Comparison of ENCODE assay signal across 15 cellular contexts in the genomic region with DNA sequence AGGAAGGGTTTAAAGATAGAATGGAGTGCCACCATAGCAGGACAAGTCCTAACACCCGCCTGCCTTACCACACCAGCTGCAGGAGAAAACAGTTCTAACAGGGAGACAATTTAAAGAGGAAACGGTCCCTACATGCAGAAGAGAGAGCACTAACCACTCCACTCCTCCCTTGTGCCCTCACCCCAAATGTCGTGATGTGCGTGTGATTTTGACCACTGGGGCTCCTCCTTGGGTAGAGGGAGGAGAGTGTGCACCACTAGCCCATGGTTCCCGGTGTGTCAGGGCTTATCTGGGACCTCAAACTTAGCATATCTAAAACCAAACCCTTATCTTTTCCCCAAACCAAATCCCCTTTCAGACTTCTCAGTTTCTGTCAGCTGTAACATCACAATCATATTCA.
DNase-seq lines count a peak whose midpoint lies in the region; ATAC-seq and TF ChIP-seq lines count a peak whose summit lies in the region.
"Had no signal": no experiment of that assay in that cellular context is flagged by ENCODE, and none has a peak within 500 bp of the region (broad histone marks: within the 10 kb centered on the region; RNA-seq: fewer than 3 reads in every experiment).

No MANE protein-coding gene starts in this region.

- no peak overlapping the region for H3K9ac ChIP-seq in endodermal cell (ENCODE audit: extremely low read depth, low read length, poor library complexity, severe bottlenecking)

- H3K9me3 Mint-ChIP-seq in endodermal cell, result no peaks in the 10 kb centered on the region
- H3K9me3 Mint-ChIP-seq: activated CD4-positive, alpha-beta T cell treated with anti-CD3 and anti-CD28 coated beads, Interleukin-2, amount 10 ng/mL, durations not matched to agents 7 days and 5 days had no signal

- peaks cover 9% of the 10 kb centered on the region for H3K9me3 ChIP-seq in endodermal cell (ENCODE audit: control insufficient read depth, low read length)
- H3K9me3 ChIP-seq: esophagus muscularis mucosa had no signal

- DNase-seq in GM06990 (ENCODE audit: extremely low read depth, insufficient read length) (peak; percentile 27), SW 1271 (lab: John Stamatoyannopoulos, UW) (no peak), endodermal cell (no peak)
- no peak for DNase-seq in activated CD4-positive, alpha-beta T cell treated with anti-CD3 and anti-CD28 coated beads, Interleukin-2, amount 50 U/mL, for 1 hour
- DNase-seq in NK-92 treated with Interleukin-12 subunit alpha and Interleukin-12 subunit beta, amount 100 ng/mL, for 24 hours (lab: John Stamatoyannopoulos, UW), result no peak
- DNase-seq: activated CD4-positive, alpha-beta T cell treated with anti-CD3 and anti-CD28 coated beads, Interleukin-2, amount 10 ng/mL, durations not matched to agents 7 days and 5 days; activated naive CD4-positive, alpha-beta T cell; DMS79; substantia nigra had no signal

- peaks cover 16% of the 10 kb centered on the region for H3K4me1 Mint-ChIP-seq in endodermal cell
- H3K4me1 Mint-ChIP-seq: activated CD4-positive, alpha-beta T cell treated with anti-CD3 and anti-CD28 coated beads, Interleukin-2, amount 10 ng/mL, durations not matched to agents 7 days and 5 days had no signal

- H3K36me3 Mint-ChIP-seq in endodermal cell (ENCODE audit: low read depth), result no peaks in the 10 kb centered on the region
- H3K36me3 Mint-ChIP-seq: mesothelial cell of epicardium had no signal

- peak; percentile 69 for ATAC-seq in GM19351 (IDR thresholded peaks at IDR 0.05; ENCODE audit: unreplicated experiment)
- ATAC-seq in HG02678 (IDR thresholded peaks at IDR 0.05; ENCODE audit: unreplicated experiment), result peak; percentile 73
- ATAC-seq in HG03457 (IDR thresholded peaks at IDR 0.05; ENCODE audit: unreplicated experiment), result peak; percentile 84

- H3K27ac ChIP-seq in endodermal cell (ENCODE audit: low read depth, low read length), result no peak overlapping the region
- H3K27ac ChIP-seq: esophagus muscularis mucosa, HL-60 had no signal

- H3K4me1 ChIP-seq in endodermal cell (ENCODE audit: control insufficient read depth, insufficient read depth, low read length), result peaks cover 5% of the 10 kb centered on the region
- H3K4me1 ChIP-seq: esophagus muscularis mucosa had no signal

- H3K27me3 Mint-ChIP-seq in endodermal cell (ENCODE audit: insufficient read depth), result peaks cover 50% of the 10 kb centered on the region
- H3K27me3 Mint-ChIP-seq: activated CD4-positive, alpha-beta T cell treated with anti-CD3 and anti-CD28 coated beads, Interleukin-2, amount 10 ng/mL, durations not matched to agents 7 days and 5 days had no signal

- TF ChIP-seq CTCF in GM06990 (IDR thresholded peaks at IDR 0.05; ENCODE audit: insufficient read depth, low read length, poor library complexity, severe bottlenecking) (no peak), endodermal cell (conservative IDR thresholded peaks at IDR 0.05) (no peak)

- 73 to 78% methylated on average over 2 to 5 of the region's 5 CpGs for WGBS in endodermal cell (ENCODE audit: insufficient coverage in 1 of 2, insufficient read length in 1 of 2), 2 experiments

- no peak overlapping the region for H3K27ac Mint-ChIP-seq in endodermal cell
- H3K27ac Mint-ChIP-seq: activated CD4-positive, alpha-beta T cell treated with anti-CD3 and anti-CD28 coated beads, Interleukin-2, amount 10 ng/mL, durations not matched to agents 7 days and 5 days; mesothelial cell of epicardium had no signal

- H3K27me3 ChIP-seq in GM06990 (replicated peaks; ENCODE audit: control insufficient read depth, insufficient read depth, low read length) (no peaks in the 10 kb centered on the region), endodermal cell (ENCODE audit: control insufficient read depth, insufficient read depth, low read length, poor library complexity, severe bottlenecking) (peaks cover 66% of the 10 kb centered on the region)
- H3K27me3 ChIP-seq: esophagus muscularis mucosa had no signal

- no peaks in the 10 kb centered on the region for H3K36me3 ChIP-seq in GM06990 (ENCODE audit: control insufficient read depth, insufficient read depth, low read length)
- no peaks in the 10 kb centered on the region for H3K36me3 ChIP-seq in endodermal cell (ENCODE audit: control insufficient read depth, insufficient read depth, low read length)
- H3K36me3 ChIP-seq: esophagus muscularis mucosa had no signal

- no peak overlapping the region for H3K4me3 Mint-ChIP-seq in endodermal cell
- H3K4me3 Mint-ChIP-seq: activated CD4-positive, alpha-beta T cell treated with anti-CD3 and anti-CD28 coated beads, Interleukin-2, amount 10 ng/mL, durations not matched to agents 7 days and 5 days; mesothelial cell of epicardium had no signal

- H3K4me3 ChIP-seq in GM06990 (replicated peaks; ENCODE audit: low read depth, low read length), result no peak overlapping the region
- no peak overlapping the region for H3K4me3 ChIP-seq in endodermal cell (ENCODE audit: low read length)
- H3K4me3 ChIP-seq: esophagus muscularis mucosa had no signal
